ENCODE assay signal across 35 cellular contexts in the genomic region with DNA sequence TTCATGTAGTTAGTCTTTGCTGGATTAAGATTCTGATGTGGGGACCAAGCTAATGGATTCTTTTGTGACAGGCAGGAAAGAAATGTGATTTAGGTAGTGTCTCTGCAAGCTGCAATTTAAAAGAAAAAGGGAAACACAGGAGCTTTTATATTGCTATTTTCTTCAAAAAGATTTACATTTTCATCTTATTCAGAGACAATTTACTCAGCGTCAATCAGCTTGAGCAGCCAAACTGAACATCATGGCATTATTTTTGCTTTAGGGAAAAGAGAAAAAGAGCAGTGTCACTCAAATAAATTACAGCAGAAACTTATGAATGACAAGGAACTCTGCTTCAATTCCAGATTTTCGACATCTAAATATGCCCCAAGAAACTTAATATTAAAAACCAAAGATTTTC.
"Had no signal": no experiment of that assay in that cellular context is flagged by ENCODE, and none has a peak within 500 bp of the region (broad histone marks: within the 10 kb centered on the region; RNA-seq: fewer than 3 reads in every experiment).

No MANE protein-coding gene starts in this region.

- H3K36me3 Mint-ChIP-seq: activated CD4-positive, alpha-beta memory T cell treated with anti-CD3 and anti-CD28 coated beads for 36 hours; activated naive CD4-positive, alpha-beta T cell treated with anti-CD3 and anti-CD28 coated beads, Interleukin-2, amount 10 ng/mL, durations not matched to agents 7 days and 5 days; activated naive CD4-positive, alpha-beta T cell treated with anti-CD3 and anti-CD28 coated beads, Interleukin-2, amount 50 U/mL, for 24 hours; activated naive CD8-positive, alpha-beta T cell; activated naive CD8-positive, alpha-beta T cell treated with anti-CD3 and anti-CD28 coated beads, Interleukin-2, amount 10 ng/mL, durations not matched to agents 7 days and 5 days; brain had no signal

- H3K27me3 ChIP-seq: ascending aorta, cardiac muscle cell had no signal

- H3K4me1 Mint-ChIP-seq: activated B cell treated with CpG ODN at 0.5 μM for 24 hours; activated CD4-positive, alpha-beta T cell treated with anti-CD3 and anti-CD28 coated beads, Interleukin-2, amount 10 ng/mL, durations not matched to agents 24 days and 14 days; activated naive CD4-positive, alpha-beta T cell treated with anti-CD3 and anti-CD28 coated beads, Interleukin-2, amount 10 ng/mL, durations not matched to agents 7 days and 5 days; activated naive CD4-positive, alpha-beta T cell treated with anti-CD3 and anti-CD28 coated beads, Interleukin-2, amount 50 U/mL, for 24 hours; activated naive CD8-positive, alpha-beta T cell treated with anti-CD3 and anti-CD28 coated beads, Interleukin-2, amount 10 ng/mL, durations not matched to agents 7 days and 5 days; activated naive CD8-positive, alpha-beta T cell treated with anti-CD3 and anti-CD28 coated beads, Interleukin-2, amount 50 U/mL, for 24 hours; central memory CD8-positive, alpha-beta T cell had no signal

- DNase-seq: activated B cell treated with CpG ODN at 0.5 μM for 24 hours; activated CD4-positive, alpha-beta memory T cell treated with anti-CD3 and anti-CD28 coated beads for 36 hours; activated CD4-positive, alpha-beta T cell treated with anti-CD3 and anti-CD28 coated beads for 4 hours; activated CD4-positive, alpha-beta T cell treated with anti-CD3 and anti-CD28 coated beads, Interleukin-2, amount 10 ng/mL, durations not matched to agents 24 days and 14 days; activated CD4-positive, alpha-beta T cell treated with anti-CD3 and anti-CD28 coated beads, Interleukin-2, amount 50 U/mL, for 1 hour; activated CD4-positive, alpha-beta T cell treated with anti-CD3 and anti-CD28 coated beads, Interleukin-2, amount 50 U/mL, for 4 hours; activated CD4-positive, CD25-positive, alpha-beta regulatory T cell treated with anti-CD3 and anti-CD28 coated beads, Interleukin-2, amount 50 U/mL, for 72 hours; activated CD8-positive, alpha-beta memory T cell treated with anti-CD3 and anti-CD28 coated beads, Interleukin-2, amount 50 U/mL, for 4 hours; activated CD8-positive, alpha-beta T cell treated with anti-CD3 and anti-CD28 coated beads for 36 hours; activated effector memory CD4-positive, alpha-beta T cell treated with Interleukin-2 at 50 U/mL for 16 hours; activated gamma-delta T cell; activated naive CD4-positive, alpha-beta T cell treated with anti-CD3 and anti-CD28 coated beads, Interleukin-2, amount 10 ng/mL, durations not matched to agents 7 days and 5 days; activated naive CD4-positive, alpha-beta T cell treated with Interleukin-2 at 50 U/mL for 16 hours; activated naive CD8-positive, alpha-beta T cell treated with anti-CD3 and anti-CD28 coated beads, Interleukin-2, amount 10 ng/mL, durations not matched to agents 7 days and 5 days; activated naive CD8-positive, alpha-beta T cell treated with anti-CD3 and anti-CD28 coated beads, Interleukin-2, amount 50 U/mL, for 24 hours; activated T-cell treated with anti-CD3 and anti-CD28 coated beads for 4 hours; activated T-cell treated with anti-CD3 and anti-CD28 coated beads, Interleukin-2, amount 50 U/mL, for 1 hour; activated T-cell treated with anti-CD3 and anti-CD28 coated beads, Interleukin-2, amount 50 U/mL, for 48 hours; amygdala; anterior cingulate cortex; caudate nucleus; SW 1271; T-helper 1 cell; T-helper 2 cell; T-helper 9 cell had no signal

- H3K27ac ChIP-seq: ascending aorta, cardiac muscle cell, VCaP had no signal

- H3K4me3 Mint-ChIP-seq: activated B cell treated with CpG ODN at 0.5 μM for 24 hours; activated CD4-positive, alpha-beta memory T cell treated with anti-CD3 and anti-CD28 coated beads for 36 hours; activated CD4-positive, alpha-beta T cell treated with anti-CD3 and anti-CD28 coated beads, Interleukin-2, amount 10 ng/mL, durations not matched to agents 24 days and 14 days; activated CD8-positive, alpha-beta T cell treated with anti-CD3 and anti-CD28 coated beads for 36 hours; activated naive CD4-positive, alpha-beta T cell treated with anti-CD3 and anti-CD28 coated beads, Interleukin-2, amount 10 ng/mL, durations not matched to agents 7 days and 5 days; activated naive CD4-positive, alpha-beta T cell treated with anti-CD3 and anti-CD28 coated beads, Interleukin-2, amount 50 U/mL, for 24 hours; activated naive CD8-positive, alpha-beta T cell; activated naive CD8-positive, alpha-beta T cell treated with anti-CD3 and anti-CD28 coated beads, Interleukin-2, amount 10 ng/mL, durations not matched to agents 7 days and 5 days; activated naive CD8-positive, alpha-beta T cell treated with anti-CD3 and anti-CD28 coated beads, Interleukin-2, amount 50 U/mL, for 24 hours; brain; central memory CD8-positive, alpha-beta T cell; T-helper 1 cell treated with Interleukin-12 subunit alpha and Interleukin-12 subunit beta and Interleukin-4 antibody, amounts not matched to agents 30 μg/mL and 1 μg/mL, for 36 hours; T-helper 2 cell treated with Interferon-gamma antibody and Interleukin-4, amounts not matched to agents 5 μg/mL and 100 μg/mL, for 36 hours had no signal

- H3K4me1 ChIP-seq: ascending aorta had no signal

- H3K9me3 ChIP-seq: ascending aorta had no signal

- ATAC-seq: activated CD8-positive, alpha-beta T cell treated with anti-CD3 and anti-CD28 coated beads for 36 hours; activated naive CD8-positive, alpha-beta T cell treated with anti-CD3 and anti-CD28 coated beads, Interleukin-2, amount 50 U/mL, for 24 hours had no signal

- H3K4me3 ChIP-seq: ascending aorta, cardiac muscle cell had no signal

- H3K27ac Mint-ChIP-seq: activated B cell treated with CpG ODN at 0.5 μM for 24 hours; activated CD4-positive, alpha-beta memory T cell treated with anti-CD3 and anti-CD28 coated beads for 36 hours; activated CD4-positive, alpha-beta T cell treated with anti-CD3 and anti-CD28 coated beads, Interleukin-2, amount 10 ng/mL, durations not matched to agents 24 days and 14 days; activated CD8-positive, alpha-beta T cell treated with anti-CD3 and anti-CD28 coated beads for 36 hours; activated naive CD4-positive, alpha-beta T cell treated with anti-CD3 and anti-CD28 coated beads, Interleukin-2, amount 10 ng/mL, durations not matched to agents 7 days and 5 days; activated naive CD4-positive, alpha-beta T cell treated with anti-CD3 and anti-CD28 coated beads, Interleukin-2, amount 50 U/mL, for 24 hours; activated naive CD8-positive, alpha-beta T cell; activated naive CD8-positive, alpha-beta T cell treated with anti-CD3 and anti-CD28 coated beads, Interleukin-2, amount 10 ng/mL, durations not matched to agents 7 days and 5 days; activated T-helper 2 cell treated with anti-CD3 and anti-CD28 coated beads, Interferon-gamma antibody, Interleukin-2, Interleukin-4, amounts not matched to agents 10 μg/mL and 5 μg/mL and 100 μg/mL, durations not matched to agents 14 hours and 24 hours and 36 hours; T-helper 1 cell treated with Interleukin-12 subunit alpha and Interleukin-12 subunit beta and Interleukin-4 antibody, amounts not matched to agents 30 μg/mL and 1 μg/mL, for 36 hours; T-helper 2 cell treated with Interferon-gamma antibody and Interleukin-4, amounts not matched to agents 5 μg/mL and 100 μg/mL, for 36 hours had no signal

- H3K36me3 ChIP-seq: cardiac muscle cell had no signal

- H3K9me3 Mint-ChIP-seq: activated B cell treated with CpG ODN at 0.5 μM for 24 hours; activated CD4-positive, alpha-beta memory T cell treated with anti-CD3 and anti-CD28 coated beads for 36 hours; activated CD4-positive, alpha-beta T cell treated with anti-CD3 and anti-CD28 coated beads, Interleukin-2, amount 10 ng/mL, durations not matched to agents 24 days and 14 days; activated CD8-positive, alpha-beta T cell treated with anti-CD3 and anti-CD28 coated beads for 36 hours; activated naive CD4-positive, alpha-beta T cell treated with anti-CD3 and anti-CD28 coated beads, Interleukin-2, amount 10 ng/mL, durations not matched to agents 7 days and 5 days; activated naive CD4-positive, alpha-beta T cell treated with anti-CD3 and anti-CD28 coated beads, Interleukin-2, amount 50 U/mL, for 24 hours; activated naive CD8-positive, alpha-beta T cell treated with anti-CD3 and anti-CD28 coated beads, Interleukin-2, amount 10 ng/mL, durations not matched to agents 7 days and 5 days; activated T-helper 2 cell treated with anti-CD3 and anti-CD28 coated beads, Interferon-gamma antibody, Interleukin-2, Interleukin-4, amounts not matched to agents 10 μg/mL and 5 μg/mL and 100 μg/mL, durations not matched to agents 14 hours and 24 hours and 36 hours; central memory CD8-positive, alpha-beta T cell; T-helper 1 cell treated with Interleukin-12 subunit alpha and Interleukin-12 subunit beta and Interleukin-4 antibody, amounts not matched to agents 30 μg/mL and 1 μg/mL, for 36 hours; T-helper 2 cell treated with Interferon-gamma antibody and Interleukin-4, amounts not matched to agents 5 μg/mL and 100 μg/mL, for 36 hours had no signal
